In the genomic region with DNA sequence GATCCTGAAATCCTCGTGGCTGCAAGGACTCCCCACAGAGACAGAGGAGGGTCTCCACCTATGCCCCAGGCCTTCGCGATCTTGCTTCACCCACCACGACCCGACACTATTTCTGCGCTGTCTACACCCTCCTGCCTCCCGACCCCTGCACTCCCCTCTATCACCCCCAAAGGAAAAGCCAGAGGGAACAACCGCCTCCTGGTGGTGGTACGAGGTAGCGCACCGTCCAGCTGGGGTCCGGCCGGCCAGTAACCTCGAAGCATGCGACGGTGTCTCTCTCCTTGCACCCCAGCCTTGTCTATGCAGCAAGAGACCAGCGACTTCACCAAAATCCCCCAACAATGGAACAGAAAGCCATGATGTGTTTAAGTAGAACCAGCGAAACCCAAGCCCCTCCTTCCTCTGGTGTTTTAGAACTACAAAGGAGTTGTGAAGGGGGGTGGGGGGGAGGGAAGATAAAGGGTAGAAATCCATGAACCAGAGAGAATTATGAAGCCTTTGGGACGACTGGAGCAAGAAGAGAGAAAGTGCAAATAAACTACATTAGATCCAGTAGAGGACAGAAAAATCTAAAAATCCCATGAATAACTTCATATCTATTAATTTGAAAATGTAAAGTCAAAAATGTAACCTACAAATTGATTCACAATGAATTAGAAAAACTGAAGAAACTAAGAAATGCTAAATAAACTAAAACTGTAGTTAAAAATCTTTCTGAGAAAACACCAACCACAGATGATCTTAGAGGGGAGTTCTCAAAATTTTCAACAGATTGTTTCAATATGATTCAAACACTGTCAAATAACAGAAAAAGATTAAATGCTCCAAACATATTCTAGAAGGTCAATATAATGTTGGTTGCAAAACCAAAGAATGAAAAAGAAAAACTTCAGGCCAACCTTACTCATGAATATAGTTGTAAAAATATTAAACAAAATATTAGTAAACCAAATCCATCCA, we compare ENCODE assay signal across 2 cellular contexts.
TF ChIP-seq lines count a peak whose summit lies in the region.

No MANE protein-coding gene starts in this region.

TF ChIP-seq in K562, 482 proteins besides CTCF, POLR2A, EP300 and RAD21 (continued from another document and continues in another):
- TF ChIP-seq, protein P1, sequence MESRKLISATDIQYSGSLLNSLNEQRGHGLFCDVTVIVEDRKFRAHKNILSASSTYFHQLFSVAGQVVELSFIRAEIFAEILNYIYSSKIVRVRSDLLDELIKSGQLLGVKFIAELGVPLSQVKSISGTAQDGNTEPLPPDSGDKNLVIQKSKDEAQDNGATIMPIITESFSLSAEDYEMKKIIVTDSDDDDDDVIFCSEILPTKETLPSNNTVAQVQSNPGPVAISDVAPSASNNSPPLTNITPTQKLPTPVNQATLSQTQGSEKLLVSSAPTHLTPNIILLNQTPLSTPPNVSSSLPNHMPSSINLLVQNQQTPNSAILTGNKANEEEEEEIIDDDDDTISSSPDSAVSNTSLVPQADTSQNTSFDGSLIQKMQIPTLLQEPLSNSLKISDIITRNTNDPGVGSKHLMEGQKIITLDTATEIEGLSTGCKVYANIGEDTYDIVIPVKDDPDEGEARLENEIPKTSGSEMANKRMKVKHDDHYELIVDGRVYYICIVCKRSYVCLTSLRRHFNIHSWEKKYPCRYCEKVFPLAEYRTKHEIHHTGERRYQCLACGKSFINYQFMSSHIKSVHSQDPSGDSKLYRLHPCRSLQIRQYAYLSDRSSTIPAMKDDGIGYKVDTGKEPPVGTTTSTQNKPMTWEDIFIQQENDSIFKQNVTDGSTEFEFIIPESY (CRISPR knock-in tag; IDR thresholded peaks at IDR 0.05): peak; percentile 34; the same call in 1 of the 2 replicates
- TF ChIP-seq TBP (optimal IDR thresholded peaks at IDR 0.05; ENCODE audit: low read depth, low read length) (no peak), CBFA2T2 (conservative IDR thresholded peaks at IDR 0.05) (no peak), ZBTB7A (IDR thresholded peaks at IDR 0.05; ENCODE audit: borderline replicate concordance, control insufficient read depth, low read depth, low read length) (0 out of 2 replicates have a peak, but pooled peaks have one; percentile 20), NFXL1 (CRISPR knock-in tag; IDR thresholded peaks at IDR 0.05) (no peak), ZNF79 (CRISPR knock-in tag; IDR thresholded peaks at IDR 0.05; ENCODE audit: low read depth) (no peak), CXXC5 (CRISPR knock-in tag; IDR thresholded peaks at IDR 0.05) (no peak)
- TF ChIP-seq, protein P2, sequence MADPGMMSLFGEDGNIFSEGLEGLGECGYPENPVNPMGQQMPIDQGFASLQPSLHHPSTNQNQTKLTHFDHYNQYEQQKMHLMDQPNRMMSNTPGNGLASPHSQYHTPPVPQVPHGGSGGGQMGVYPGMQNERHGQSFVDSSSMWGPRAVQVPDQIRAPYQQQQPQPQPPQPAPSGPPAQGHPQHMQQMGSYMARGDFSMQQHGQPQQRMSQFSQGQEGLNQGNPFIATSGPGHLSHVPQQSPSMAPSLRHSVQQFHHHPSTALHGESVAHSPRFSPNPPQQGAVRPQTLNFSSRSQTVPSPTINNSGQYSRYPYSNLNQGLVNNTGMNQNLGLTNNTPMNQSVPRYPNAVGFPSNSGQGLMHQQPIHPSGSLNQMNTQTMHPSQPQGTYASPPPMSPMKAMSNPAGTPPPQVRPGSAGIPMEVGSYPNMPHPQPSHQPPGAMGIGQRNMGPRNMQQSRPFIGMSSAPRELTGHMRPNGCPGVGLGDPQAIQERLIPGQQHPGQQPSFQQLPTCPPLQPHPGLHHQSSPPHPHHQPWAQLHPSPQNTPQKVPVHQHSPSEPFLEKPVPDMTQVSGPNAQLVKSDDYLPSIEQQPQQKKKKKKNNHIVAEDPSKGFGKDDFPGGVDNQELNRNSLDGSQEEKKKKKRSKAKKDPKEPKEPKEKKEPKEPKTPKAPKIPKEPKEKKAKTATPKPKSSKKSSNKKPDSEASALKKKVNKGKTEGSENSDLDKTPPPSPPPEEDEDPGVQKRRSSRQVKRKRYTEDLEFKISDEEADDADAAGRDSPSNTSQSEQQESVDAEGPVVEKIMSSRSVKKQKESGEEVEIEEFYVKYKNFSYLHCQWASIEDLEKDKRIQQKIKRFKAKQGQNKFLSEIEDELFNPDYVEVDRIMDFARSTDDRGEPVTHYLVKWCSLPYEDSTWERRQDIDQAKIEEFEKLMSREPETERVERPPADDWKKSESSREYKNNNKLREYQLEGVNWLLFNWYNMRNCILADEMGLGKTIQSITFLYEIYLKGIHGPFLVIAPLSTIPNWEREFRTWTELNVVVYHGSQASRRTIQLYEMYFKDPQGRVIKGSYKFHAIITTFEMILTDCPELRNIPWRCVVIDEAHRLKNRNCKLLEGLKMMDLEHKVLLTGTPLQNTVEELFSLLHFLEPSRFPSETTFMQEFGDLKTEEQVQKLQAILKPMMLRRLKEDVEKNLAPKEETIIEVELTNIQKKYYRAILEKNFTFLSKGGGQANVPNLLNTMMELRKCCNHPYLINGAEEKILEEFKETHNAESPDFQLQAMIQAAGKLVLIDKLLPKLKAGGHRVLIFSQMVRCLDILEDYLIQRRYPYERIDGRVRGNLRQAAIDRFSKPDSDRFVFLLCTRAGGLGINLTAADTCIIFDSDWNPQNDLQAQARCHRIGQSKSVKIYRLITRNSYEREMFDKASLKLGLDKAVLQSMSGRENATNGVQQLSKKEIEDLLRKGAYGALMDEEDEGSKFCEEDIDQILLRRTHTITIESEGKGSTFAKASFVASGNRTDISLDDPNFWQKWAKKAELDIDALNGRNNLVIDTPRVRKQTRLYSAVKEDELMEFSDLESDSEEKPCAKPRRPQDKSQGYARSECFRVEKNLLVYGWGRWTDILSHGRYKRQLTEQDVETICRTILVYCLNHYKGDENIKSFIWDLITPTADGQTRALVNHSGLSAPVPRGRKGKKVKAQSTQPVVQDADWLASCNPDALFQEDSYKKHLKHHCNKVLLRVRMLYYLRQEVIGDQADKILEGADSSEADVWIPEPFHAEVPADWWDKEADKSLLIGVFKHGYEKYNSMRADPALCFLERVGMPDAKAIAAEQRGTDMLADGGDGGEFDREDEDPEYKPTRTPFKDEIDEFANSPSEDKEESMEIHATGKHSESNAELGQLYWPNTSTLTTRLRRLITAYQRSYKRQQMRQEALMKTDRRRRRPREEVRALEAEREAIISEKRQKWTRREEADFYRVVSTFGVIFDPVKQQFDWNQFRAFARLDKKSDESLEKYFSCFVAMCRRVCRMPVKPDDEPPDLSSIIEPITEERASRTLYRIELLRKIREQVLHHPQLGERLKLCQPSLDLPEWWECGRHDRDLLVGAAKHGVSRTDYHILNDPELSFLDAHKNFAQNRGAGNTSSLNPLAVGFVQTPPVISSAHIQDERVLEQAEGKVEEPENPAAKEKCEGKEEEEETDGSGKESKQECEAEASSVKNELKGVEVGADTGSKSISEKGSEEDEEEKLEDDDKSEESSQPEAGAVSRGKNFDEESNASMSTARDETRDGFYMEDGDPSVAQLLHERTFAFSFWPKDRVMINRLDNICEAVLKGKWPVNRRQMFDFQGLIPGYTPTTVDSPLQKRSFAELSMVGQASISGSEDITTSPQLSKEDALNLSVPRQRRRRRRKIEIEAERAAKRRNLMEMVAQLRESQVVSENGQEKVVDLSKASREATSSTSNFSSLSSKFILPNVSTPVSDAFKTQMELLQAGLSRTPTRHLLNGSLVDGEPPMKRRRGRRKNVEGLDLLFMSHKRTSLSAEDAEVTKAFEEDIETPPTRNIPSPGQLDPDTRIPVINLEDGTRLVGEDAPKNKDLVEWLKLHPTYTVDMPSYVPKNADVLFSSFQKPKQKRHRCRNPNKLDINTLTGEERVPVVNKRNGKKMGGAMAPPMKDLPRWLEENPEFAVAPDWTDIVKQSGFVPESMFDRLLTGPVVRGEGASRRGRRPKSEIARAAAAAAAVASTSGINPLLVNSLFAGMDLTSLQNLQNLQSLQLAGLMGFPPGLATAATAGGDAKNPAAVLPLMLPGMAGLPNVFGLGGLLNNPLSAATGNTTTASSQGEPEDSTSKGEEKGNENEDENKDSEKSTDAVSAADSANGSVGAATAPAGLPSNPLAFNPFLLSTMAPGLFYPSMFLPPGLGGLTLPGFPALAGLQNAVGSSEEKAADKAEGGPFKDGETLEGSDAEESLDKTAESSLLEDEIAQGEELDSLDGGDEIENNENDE (IDR thresholded peaks at IDR 0.05; ENCODE audit: low read depth, low read length): no peak

TF ChIP-seq in HepG2, 621 proteins besides CTCF, POLR2A, EP300 and RAD21 (continued from another document):
- TF ChIP-seq, protein P3, sequence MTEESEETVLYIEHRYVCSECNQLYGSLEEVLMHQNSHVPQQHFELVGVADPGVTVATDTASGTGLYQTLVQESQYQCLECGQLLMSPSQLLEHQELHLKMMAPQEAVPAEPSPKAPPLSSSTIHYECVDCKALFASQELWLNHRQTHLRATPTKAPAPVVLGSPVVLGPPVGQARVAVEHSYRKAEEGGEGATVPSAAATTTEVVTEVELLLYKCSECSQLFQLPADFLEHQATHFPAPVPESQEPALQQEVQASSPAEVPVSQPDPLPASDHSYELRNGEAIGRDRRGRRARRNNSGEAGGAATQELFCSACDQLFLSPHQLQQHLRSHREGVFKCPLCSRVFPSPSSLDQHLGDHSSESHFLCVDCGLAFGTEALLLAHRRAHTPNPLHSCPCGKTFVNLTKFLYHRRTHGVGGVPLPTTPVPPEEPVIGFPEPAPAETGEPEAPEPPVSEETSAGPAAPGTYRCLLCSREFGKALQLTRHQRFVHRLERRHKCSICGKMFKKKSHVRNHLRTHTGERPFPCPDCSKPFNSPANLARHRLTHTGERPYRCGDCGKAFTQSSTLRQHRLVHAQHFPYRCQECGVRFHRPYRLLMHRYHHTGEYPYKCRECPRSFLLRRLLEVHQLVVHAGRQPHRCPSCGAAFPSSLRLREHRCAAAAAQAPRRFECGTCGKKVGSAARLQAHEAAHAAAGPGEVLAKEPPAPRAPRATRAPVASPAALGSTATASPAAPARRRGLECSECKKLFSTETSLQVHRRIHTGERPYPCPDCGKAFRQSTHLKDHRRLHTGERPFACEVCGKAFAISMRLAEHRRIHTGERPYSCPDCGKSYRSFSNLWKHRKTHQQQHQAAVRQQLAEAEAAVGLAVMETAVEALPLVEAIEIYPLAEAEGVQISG (CRISPR knock-in tag; IDR thresholded peaks at IDR 0.05): no peak
- TF ChIP-seq SSRP1 (CRISPR knock-in tag; IDR thresholded peaks at IDR 0.05) (no peak), ZSCAN25 (CRISPR knock-in tag; IDR thresholded peaks at IDR 0.05) (no peak)
- TF ChIP-seq, protein P4, sequence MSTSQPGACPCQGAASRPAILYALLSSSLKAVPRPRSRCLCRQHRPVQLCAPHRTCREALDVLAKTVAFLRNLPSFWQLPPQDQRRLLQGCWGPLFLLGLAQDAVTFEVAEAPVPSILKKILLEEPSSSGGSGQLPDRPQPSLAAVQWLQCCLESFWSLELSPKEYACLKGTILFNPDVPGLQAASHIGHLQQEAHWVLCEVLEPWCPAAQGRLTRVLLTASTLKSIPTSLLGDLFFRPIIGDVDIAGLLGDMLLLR (CRISPR knock-in tag; IDR thresholded peaks at IDR 0.05): no peak
